In the genomic region with DNA sequence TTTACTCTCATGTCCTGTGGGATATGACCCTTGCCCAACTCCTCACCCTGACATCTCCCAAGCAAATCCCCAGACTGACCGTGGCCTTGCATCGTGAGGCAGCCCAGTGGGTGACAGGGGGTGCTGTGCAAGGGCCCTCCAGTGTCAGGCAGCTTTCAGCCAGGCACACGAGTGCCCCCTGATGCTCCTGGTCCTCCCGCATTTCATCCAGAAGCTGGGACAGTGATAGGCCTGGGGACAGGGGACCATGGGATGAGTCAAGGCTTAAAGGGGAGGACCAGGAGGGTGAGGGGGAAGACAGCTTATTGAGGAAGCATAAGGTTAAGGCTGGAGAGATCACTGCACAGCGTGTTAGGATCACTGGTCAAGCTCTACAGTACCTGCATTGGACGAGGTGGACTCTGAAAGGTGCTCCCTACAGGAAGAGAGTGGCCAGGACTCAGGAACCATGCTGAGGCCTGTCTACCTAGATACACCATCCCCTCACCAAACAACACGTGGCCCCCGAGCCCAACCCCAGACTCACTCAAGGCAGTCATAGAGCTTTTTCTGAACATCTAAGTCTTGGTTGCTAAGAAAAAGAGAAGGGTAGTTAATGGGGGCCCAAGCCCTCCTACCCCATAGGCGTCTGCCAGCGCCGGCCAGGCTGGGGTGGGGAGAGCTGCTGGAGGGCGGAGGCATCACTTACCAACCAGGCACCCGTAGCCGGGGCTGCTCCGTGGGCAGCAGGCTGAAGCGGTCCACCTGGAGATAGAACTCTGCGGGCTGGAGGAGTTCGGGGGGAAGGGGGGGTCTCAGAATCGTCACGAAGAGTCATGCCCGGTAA, we compare ENCODE assay signal across 1 cellular context.
TF ChIP-seq lines count a peak whose summit lies in the region.

No MANE protein-coding gene starts in this region.

TF ChIP-seq in endothelial cell of umbilical vein, 7 proteins besides CTCF, POLR2A, EP300 and RAD21:
- TF ChIP-seq JUN (IDR thresholded peaks at IDR 0.05; ENCODE audit: borderline replicate concordance, insufficient read depth, insufficient read length, low read depth): no peak
- TF ChIP-seq EZH2 (IDR thresholded peaks at IDR 0.05; ENCODE audit: borderline replicate concordance, low read depth, low read length, severe bottlenecking): no peak
- TF ChIP-seq GATA2 (IDR thresholded peaks at IDR 0.05; ENCODE audit: insufficient read depth, insufficient read length, low read depth, low read length): no peak
- TF ChIP-seq, protein P1, sequence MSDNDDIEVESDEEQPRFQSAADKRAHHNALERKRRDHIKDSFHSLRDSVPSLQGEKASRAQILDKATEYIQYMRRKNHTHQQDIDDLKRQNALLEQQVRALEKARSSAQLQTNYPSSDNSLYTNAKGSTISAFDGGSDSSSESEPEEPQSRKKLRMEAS (IDR thresholded peaks at IDR 0.05; ENCODE audit: insufficient read depth, insufficient read length): no peak
- TF ChIP-seq POLR2AphosphoS5 (IDR thresholded peaks at IDR 0.05; ENCODE audit: insufficient read depth, low read depth, low read length): no peak
- TF ChIP-seq FOS (IDR thresholded peaks at IDR 0.05; ENCODE audit: borderline replicate concordance, insufficient read depth, low read length): no peak
